Comparison of ENCODE assay signal across 17 cellular contexts in the genomic region with DNA sequence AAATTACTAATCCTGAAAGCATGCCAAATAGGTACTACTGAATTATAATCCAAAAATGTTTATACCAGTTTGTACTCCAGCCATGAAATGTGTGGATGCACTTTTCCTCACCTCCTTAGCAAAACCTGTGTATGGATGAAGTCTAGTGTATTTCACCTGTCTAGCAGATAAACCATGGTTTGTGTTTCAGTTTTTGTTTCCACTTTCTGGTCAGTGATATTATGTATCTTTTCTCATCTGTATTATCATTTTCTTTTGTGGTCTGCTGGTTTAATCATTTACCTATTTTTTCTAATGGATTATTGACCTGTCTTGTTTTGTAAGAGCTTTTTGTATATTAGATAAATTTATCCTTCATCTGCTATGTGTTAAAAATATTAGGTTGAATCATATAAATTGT.
"Had no signal": no experiment of that assay in that cellular context is flagged by ENCODE, and none has a peak within 500 bp of the region (broad histone marks: within the 10 kb centered on the region; RNA-seq: fewer than 3 reads in every experiment).

No MANE protein-coding gene starts in this region.

- H3K4me3 Mint-ChIP-seq: activated CD4-positive, alpha-beta memory T cell treated with anti-CD3 and anti-CD28 coated beads for 36 hours; activated T-helper 1 cell treated with anti-CD3 and anti-CD28 coated beads, Interleukin-12 subunit alpha, Interleukin-12 subunit beta, Interleukin-2, Interleukin-4 antibody, amounts not matched to agents 30 ng/mL and 10 ng/mL and 1 ng/mL, durations not matched to agents 14 hours and 24 hours and 36 hours; dendritic cell treated with granulocyte-macrophage colony-stimulating factor and Interleukin-4, amounts not matched to agents 40 ng/mL and 50 ng/mL, for 4 days; memory B cell; stimulated activated naive B cell treated with anti-CD40 and anti-IgM and Interleukin-4, amounts not matched to agents 10 μg/mL and 1 μg/mL and 100 μg/mL, for 72 hours; WTC11 had no signal

- H3K27ac Mint-ChIP-seq: activated CD4-positive, alpha-beta memory T cell treated with anti-CD3 and anti-CD28 coated beads for 36 hours; activated naive CD4-positive, alpha-beta T cell treated with anti-CD3 and anti-CD28 coated beads, Interleukin-2, amount 50 U/mL, for 72 hours; activated T-helper 1 cell treated with anti-CD3 and anti-CD28 coated beads, Interleukin-12 subunit alpha, Interleukin-12 subunit beta, Interleukin-2, Interleukin-4 antibody, amounts not matched to agents 30 ng/mL and 10 ng/mL and 1 ng/mL, durations not matched to agents 14 hours and 24 hours and 36 hours; dendritic cell treated with granulocyte-macrophage colony-stimulating factor and Interleukin-4, amounts not matched to agents 40 ng/mL and 50 ng/mL, for 4 days; memory B cell; stimulated activated naive B cell treated with anti-CD40 and anti-IgM and Interleukin-4, amounts not matched to agents 10 μg/mL and 1 μg/mL and 100 μg/mL, for 72 hours; WTC11 had no signal

- DNase-seq: activated CD4-positive, alpha-beta memory T cell treated with anti-CD3 and anti-CD28 coated beads for 36 hours; activated CD4-positive, alpha-beta T cell treated with anti-CD3 and anti-CD28 coated beads for 4 hours; activated gamma-delta T cell treated with Interleukin-2 at 50 U/mL for 16 hours; activated T-cell treated with anti-CD3 and anti-CD28 coated beads for 4 hours; adrenal gland; cerebellar nuclear complex; foreskin fibroblast; stimulated activated naive B cell treated with anti-CD40 and anti-IgM and Interleukin-4, amounts not matched to agents 10 μg/mL and 1 μg/mL and 100 μg/mL, for 72 hours; upper lobe of right lung had no signal

- H3K4me3 ChIP-seq: adrenal gland, breast epithelium, thoracic aorta, upper lobe of right lung had no signal

- H3K4me1 Mint-ChIP-seq: memory B cell, WTC11 had no signal

- H3K36me3 ChIP-seq: breast epithelium had no signal

- H3K27me3 Mint-ChIP-seq: activated CD4-positive, alpha-beta memory T cell treated with anti-CD3 and anti-CD28 coated beads for 36 hours; dendritic cell treated with granulocyte-macrophage colony-stimulating factor and Interleukin-4, amounts not matched to agents 40 ng/mL and 50 ng/mL, for 4 days; memory B cell; stimulated activated naive B cell treated with anti-CD40 and anti-IgM and Interleukin-4, amounts not matched to agents 10 μg/mL and 1 μg/mL and 100 μg/mL, for 72 hours had no signal

- H3K4me1 ChIP-seq: adrenal gland, breast epithelium, upper lobe of right lung had no signal

- H3K27ac ChIP-seq: adrenal gland, breast epithelium, epithelial cell of prostate, thoracic aorta, upper lobe of right lung had no signal

- H3K9me3 ChIP-seq: adrenal gland, breast epithelium, thoracic aorta, upper lobe of right lung had no signal

- H3K9me3 Mint-ChIP-seq: activated CD4-positive, alpha-beta memory T cell treated with anti-CD3 and anti-CD28 coated beads for 36 hours; activated naive CD4-positive, alpha-beta T cell treated with anti-CD3 and anti-CD28 coated beads, Interleukin-2, amount 50 U/mL, for 72 hours; activated T-helper 1 cell treated with anti-CD3 and anti-CD28 coated beads, Interleukin-12 subunit alpha, Interleukin-12 subunit beta, Interleukin-2, Interleukin-4 antibody, amounts not matched to agents 30 ng/mL and 10 ng/mL and 1 ng/mL, durations not matched to agents 14 hours and 24 hours and 36 hours; dendritic cell treated with granulocyte-macrophage colony-stimulating factor and Interleukin-4, amounts not matched to agents 40 ng/mL and 50 ng/mL, for 4 days had no signal

- ATAC-seq: activated naive CD4-positive, alpha-beta T cell treated with anti-CD3 and anti-CD28 coated beads, Interleukin-2, amount 50 U/mL, for 72 hours; stimulated activated naive B cell treated with anti-CD40 and anti-IgM and Interleukin-4, amounts not matched to agents 10 μg/mL and 1 μg/mL and 100 μg/mL, for 72 hours; upper lobe of right lung; WTC11 had no signal
